ENCODE assay signal across 18 cellular contexts in the genomic region with DNA sequence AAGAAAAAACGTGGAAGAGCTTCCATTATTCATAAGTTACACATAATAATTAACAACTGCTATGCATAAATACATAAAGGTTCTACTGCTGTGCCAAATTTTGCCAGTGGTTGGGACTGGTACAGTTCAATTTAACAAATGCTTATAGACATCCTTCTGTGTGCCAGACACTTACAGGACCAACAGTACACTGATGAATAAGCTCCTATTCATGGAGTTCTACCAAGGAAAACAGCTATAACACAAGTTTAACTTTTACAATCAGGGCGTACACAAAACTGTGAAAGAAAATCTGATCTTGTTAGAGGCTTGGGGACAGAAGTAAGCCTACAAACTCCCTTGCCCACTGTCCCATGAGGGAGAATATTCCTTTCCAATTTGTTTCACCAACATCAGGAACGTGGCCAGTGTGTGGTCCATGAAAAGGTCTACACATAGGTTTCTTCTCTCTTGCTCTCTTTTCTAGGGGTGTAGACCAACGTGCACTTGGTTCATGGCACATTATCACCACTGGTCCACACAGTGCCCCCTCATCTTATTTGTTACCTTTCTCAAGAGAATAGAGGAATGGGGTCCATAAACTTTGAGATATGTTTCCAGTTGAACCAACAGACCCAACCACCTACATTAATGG. TPM values are rescaled to one million over a fixed set of nuclear protein-coding genes. Genes with fewer than 3 reads are reported as not detected.
DNase-seq lines count a peak whose midpoint lies in the region; ATAC-seq and TF ChIP-seq lines count a peak whose summit lies in the region.
"Had no signal": no experiment of that assay in that cellular context is flagged by ENCODE, and none has a peak within 500 bp of the region (broad histone marks: within the 10 kb centered on the region; RNA-seq: fewer than 3 reads in every experiment).

No MANE protein-coding gene starts in this region.

- peak overlapping the region in 7 of 11 experiments; percentile 5 to 96 (median 16); a peak in 9 of 22 replicates for H3K27ac ChIP-seq in BLaER1 treated with 17β-estradiol and CSF1 and Interleukin-3, amounts not matched to agents 10 nM and 100 nM
- H3K27ac ChIP-seq in osteoblast (ENCODE audit: low read depth, low read length) (peak overlapping the region; percentile 20), caudate nucleus (ENCODE audit: low read depth, low read length) (no peak overlapping the region), endodermal cell (ENCODE audit: low read depth, low read length) (no peak overlapping the region), smooth muscle cell (ENCODE audit: low read depth) (no peak overlapping the region)
- H3K27ac ChIP-seq: ovary, vagina had no signal

- peaks cover 100% of the 10 kb centered on the region for H3K79me2 ChIP-seq in osteoblast (ENCODE audit: insufficient read depth, low read length)
- H3K79me2 ChIP-seq in smooth muscle cell (ENCODE audit: low read depth) = peaks cover 100% of the 10 kb centered on the region

- peaks cover 79 to 100% (median 100%) of the 10 kb centered on the region in 11 experiments; a peak in 21 of 22 replicates for H4K20me1 ChIP-seq in BLaER1 treated with 17β-estradiol and CSF1 and Interleukin-3, amounts not matched to agents 10 nM and 100 nM
- H4K20me1 ChIP-seq in osteoblast (ENCODE audit: insufficient read depth, low read length) (peaks cover 65% of the 10 kb centered on the region), smooth muscle cell (ENCODE audit: low read depth) (peaks cover 100% of the 10 kb centered on the region)

- ATAC-seq in GM19023 (IDR thresholded peaks at IDR 0.05; ENCODE audit: unreplicated experiment) = no peak
- ATAC-seq: left ventricle myocardium superior had no signal

- peak overlapping the region in 3 of 10 experiments; percentile 4 to 44 (median 26); a peak in 2 of 20 replicates for H3K4me3 ChIP-seq in BLaER1 treated with 17β-estradiol and CSF1 and Interleukin-3, amounts not matched to agents 10 nM and 100 nM
- no peak overlapping the region for H3K4me3 ChIP-seq in osteoblast (ENCODE audit: insufficient read depth, low read length)
- H3K4me3 ChIP-seq in endodermal cell (ENCODE audit: low read length) = no peak overlapping the region
- no peak overlapping the region for H3K4me3 ChIP-seq in smooth muscle cell
- H3K4me3 ChIP-seq: ovary, vagina had no signal

- H3K36me3 Mint-ChIP-seq in HFFc6 (ENCODE audit: low read depth) = peaks cover 18% of the 10 kb centered on the region; the same call in 1 of the 2 replicates
- no peaks in the 10 kb centered on the region for H3K36me3 Mint-ChIP-seq in endodermal cell (ENCODE audit: low read depth)

- no peaks in the 10 kb centered on the region for H3K27me3 ChIP-seq in BLaER1 treated with 17β-estradiol and CSF1 and Interleukin-3, amounts not matched to agents 10 nM and 100 nM
- H3K27me3 ChIP-seq in osteoblast (ENCODE audit: insufficient read depth, low read length) (no peaks in the 10 kb centered on the region), endodermal cell (ENCODE audit: control insufficient read depth, insufficient read depth, low read length, poor library complexity, severe bottlenecking) (no peaks in the 10 kb centered on the region), smooth muscle cell (ENCODE audit: low read depth) (no peaks in the 10 kb centered on the region)
- H3K27me3 ChIP-seq: ovary, vagina had no signal

- peaks cover 97% of the 10 kb centered on the region for H3K4me1 Mint-ChIP-seq in HFFc6 (ENCODE audit: low read depth)
- peaks cover 78% of the 10 kb centered on the region for H3K4me1 Mint-ChIP-seq in endodermal cell

- peaks cover 1% of the 10 kb centered on the region; the same call in 1 of the 2 replicates for H3K27me3 Mint-ChIP-seq in HFFc6 (ENCODE audit: insufficient read depth)
- no peaks in the 10 kb centered on the region for H3K27me3 Mint-ChIP-seq in endodermal cell (ENCODE audit: insufficient read depth)

- H3F3A ChIP-seq in smooth muscle cell (ENCODE audit: low read depth) = peaks cover 5% of the 10 kb centered on the region

- peak overlapping the region; percentile 52 to 95 (median 87) for H3K4me2 ChIP-seq in BLaER1 treated with 17β-estradiol and CSF1 and Interleukin-3, amounts not matched to agents 10 nM and 100 nM
- H3K4me2 ChIP-seq in osteoblast (ENCODE audit: insufficient read depth, low read length) (peak overlapping the region; percentile 47), smooth muscle cell (no peak overlapping the region)

- H3K9me3 Mint-ChIP-seq in HFFc6 (no peaks in the 10 kb centered on the region), endodermal cell (no peaks in the 10 kb centered on the region)

- peaks cover 0 to 41% (median 13%) of the 10 kb centered on the region in 11 experiments; a peak in 10 of 22 replicates for H3K36me3 ChIP-seq in BLaER1 treated with 17β-estradiol and CSF1 and Interleukin-3, amounts not matched to agents 10 nM and 100 nM
- no peaks in the 10 kb centered on the region for H3K36me3 ChIP-seq in osteoblast (ENCODE audit: insufficient read depth, low read length)
- no peaks in the 10 kb centered on the region for H3K36me3 ChIP-seq in endodermal cell (ENCODE audit: control insufficient read depth, insufficient read depth, low read length)
- H3K36me3 ChIP-seq in smooth muscle cell (ENCODE audit: low read depth) = no peaks in the 10 kb centered on the region
- H3K36me3 ChIP-seq: ovary, vagina had no signal

- peaks cover 0 to 24% (median 10%) of the 10 kb centered on the region in 11 experiments; a peak in 9 of 22 replicates for H3K9me3 ChIP-seq in BLaER1 treated with 17β-estradiol and CSF1 and Interleukin-3, amounts not matched to agents 10 nM and 100 nM (replicated peaks in 1 of 11)
- H3K9me3 ChIP-seq in osteoblast (ENCODE audit: low read depth, low read length) (no peaks in the 10 kb centered on the region), endodermal cell (ENCODE audit: control insufficient read depth, low read length) (no peaks in the 10 kb centered on the region), smooth muscle cell (replicated peaks; ENCODE audit: low read depth) (no peaks in the 10 kb centered on the region)
- H3K9me3 ChIP-seq: ovary, vagina had no signal

- no peak overlapping the region for H3K4me3 Mint-ChIP-seq in HFFc6
- no peak overlapping the region for H3K4me3 Mint-ChIP-seq in endodermal cell

- H3K27ac Mint-ChIP-seq in HFFc6 (peak overlapping the region; percentile 57), endodermal cell (no peak overlapping the region)

- H2AFZ ChIP-seq in osteoblast (ENCODE audit: low read length) = no peak overlapping the region
- H2AFZ ChIP-seq in smooth muscle cell (ENCODE audit: low read depth) = no peak overlapping the region

- TF ChIP-seq CTCF in HFFc6 (IDR thresholded peaks at IDR 0.05) = no peak
- TF ChIP-seq CTCF in osteoblast (IDR thresholded peaks at IDR 0.05; ENCODE audit: extremely low read depth, low read depth, low read length) = no peak
- no peak for TF ChIP-seq CTCF in endodermal cell (conservative IDR thresholded peaks at IDR 0.05)
- TF ChIP-seq CTCF in smooth muscle cell (IDR thresholded peaks at IDR 0.05; ENCODE audit: borderline replicate concordance, insufficient read depth, poor library complexity, severe bottlenecking) = no peak

- peak overlapping the region in 2 of 11 experiments; percentile 5 to 36; a peak in 2 of 22 replicates for H3K9ac ChIP-seq in BLaER1 treated with 17β-estradiol and CSF1 and Interleukin-3, amounts not matched to agents 10 nM and 100 nM
- H3K9ac ChIP-seq in endodermal cell (ENCODE audit: extremely low read depth, low read length, poor library complexity, severe bottlenecking) (no peak overlapping the region), smooth muscle cell (ENCODE audit: low read depth) (no peak overlapping the region)

- DNase-seq in HFFc6 (no peak), dermis blood vessel endothelial cell (peak; percentile 6), osteoblast (ENCODE audit: insufficient read length, low spot score, missing footprints) (no peak), caudate nucleus (lab: John Stamatoyannopoulos, UW) (no peak), endodermal cell (no peak), smooth muscle cell (lab: John Stamatoyannopoulos, UW; ENCODE audit: unreplicated experiment) (no peak)
- DNase-seq: activated CD4-positive, alpha-beta T cell treated with anti-CD3 and anti-CD28 coated beads, Interleukin-2, amount 50 U/mL, for 1 hour; activated CD8-positive, alpha-beta memory T cell treated with anti-CD3 and anti-CD28 coated beads, Interleukin-2, amount 50 U/mL, for 48 hours; activated gamma-delta T cell; left ventricle myocardium superior; NCI-H146; NCI-H2227 treated with DMSO at 0.1 percent for 48 hours; ovary; stimulated activated CD4-positive, alpha-beta T cell treated with anti-CD3 and anti-CD28 coated beads, Interleukin-4, amount 100 ng/mL, for 1 hour; substantia nigra had no signal

- 80 to 90% methylated on average over 1 to 4 of the region's 4 CpGs for WGBS in endodermal cell (ENCODE audit: insufficient coverage in 1 of 2, insufficient read length in 1 of 2), 2 experiments
- 96% methylated on average over 4 of the region's 4 CpGs for WGBS in smooth muscle cell (ENCODE audit: low lambda C conversion rate)

- peaks cover 55 to 98% (median 91%) of the 10 kb centered on the region in 10 experiments for H3K4me1 ChIP-seq in BLaER1 treated with 17β-estradiol and CSF1 and Interleukin-3, amounts not matched to agents 10 nM and 100 nM
- H3K4me1 ChIP-seq in osteoblast (ENCODE audit: insufficient read depth, low read length) = peaks cover 51% of the 10 kb centered on the region
- peaks cover 29% of the 10 kb centered on the region for H3K4me1 ChIP-seq in endodermal cell (ENCODE audit: control insufficient read depth, insufficient read depth, low read length)
- H3K4me1 ChIP-seq in smooth muscle cell (ENCODE audit: low read depth) = peaks cover 50% of the 10 kb centered on the region

RNA-seq across cellular contexts. Expression of gene NRIP1, which starts 10.1 kb away (rescaled TPM):
- 10 to 100 TPM; 39.1 to 56.6 (median 52.3) TPM for total RNA-seq in HFFc6 (2021; fragmentation: NEBNext Ultra II Directional; extraction: Animal tissue kit (Norgen Biotek cat#: 25700))
- total RNA-seq in dermis blood vessel endothelial cell (51.1 and 56.0 TPM in 2 replicates), osteoblast (32.1 and 32.6 TPM in 2 replicates), endodermal cell (10 to 100 TPM; 29.9 to 35.9 TPM), smooth muscle cell (26.0 and 27.9 TPM in 2 replicates)
- 38.8 TPM for polyA plus RNA-seq in endodermal cell (2013, experiment 1 of 2)
- polyA plus RNA-seq in endodermal cell (2013, experiment 2 of 2) = 43.3 TPM
- polyA plus RNA-seq in smooth muscle cell = 5.1 and 11.0 TPM in 2 replicates

Comparison
In these comparisons a context has a peak if more than half of its experiments do, and no peak if none do; other contexts are left out.
1. H3K27ac ChIP-seq: peak in BLaER1 treated with 17β-estradiol and CSF1 and Interleukin-3, amounts not matched to agents 10 nM and 100 nM (7 of 11) and osteoblast (single experiment); none in caudate nucleus (single experiment), endodermal cell (single experiment) and smooth muscle cell (single experiment).